In genomic region chr1:58891347-58891746, GRCh38 we compare ENCODE assay signal across 7 cellular contexts.
"Had no signal": no experiment of that assay in that cellular context is flagged by ENCODE, and none has a peak within 500 bp of the region (broad histone marks: within the 10 kb centered on the region; RNA-seq: fewer than 3 reads in every experiment).

No MANE protein-coding gene starts in this region.

- H3K4me3 ChIP-seq: GM23338 had no signal

- DNase-seq: H9, HCEC 1CT, IMR-90 had no signal

- H2AFZ ChIP-seq: GM23338 had no signal

- H3K4me2 ChIP-seq: GM23338 had no signal

- ATAC-seq: GM23338 had no signal

- FAIRE-seq: H1, H54, HTR-8/SVneo had no signal
